In genomic region chr17:40399185-40399584, GRCh38 we compare ENCODE assay signal across 10 cellular contexts. TPM values are rescaled to one million over a fixed set of nuclear protein-coding genes. Genes with fewer than 3 reads are reported as not detected.
A peak's percentile ranks its signal among the peaks of the same experiment; 100 is the strongest.
DNase-seq lines count a peak whose midpoint lies in the region; ATAC-seq and TF ChIP-seq lines count a peak whose summit lies in the region.
"Had no signal": no experiment of that assay in that cellular context is flagged by ENCODE, and none has a peak within 500 bp of the region (broad histone marks: within the 10 kb centered on the region; RNA-seq: fewer than 3 reads in every experiment).

No MANE protein-coding gene starts in this region.

- H3K4me1 ChIP-seq in liver (ENCODE audit: control insufficient read depth in 4 of 4, insufficient read depth in 4 of 4, low read length in 3 of 4) = peaks cover 0 to 7% (median 3%) of the 10 kb centered on the region in 4 donors

- TF ChIP-seq RAD21 in liver (IDR thresholded peaks at IDR 0.05) = peak; percentile 72 to 76

- no peaks in the 10 kb centered on the region for H3K9me3 ChIP-seq in liver (ENCODE audit: control insufficient read depth in 4 of 4, low read length in 3 of 4)

- peak; percentile 51 for TF ChIP-seq CTCF in AG09319 (IDR thresholded peaks at IDR 0.05; ENCODE audit: low read depth, low read length)
- TF ChIP-seq CTCF in GM12872 (IDR thresholded peaks at IDR 0.05; ENCODE audit: insufficient read depth, low read depth, low read length) = peak; percentile 48; the same call in 2 of the 3 replicates
- peak; percentile 44 for TF ChIP-seq CTCF in cardiac fibroblast (IDR thresholded peaks at IDR 0.05; ENCODE audit: low read depth, low read length)
- TF ChIP-seq CTCF in liver (IDR thresholded peaks at IDR 0.05; ENCODE audit: low read depth, low read length, missing input control) = peak; percentile 50

- no peaks in the 10 kb centered on the region for H3K27me3 ChIP-seq in liver (ENCODE audit: control insufficient read depth in 4 of 4, insufficient read depth in 4 of 4, low read length in 3 of 4)

- no peak overlapping the region for H3K27ac ChIP-seq in liver (ENCODE audit: low read depth in 1 of 2, low read length in 2 of 2)

- peaks cover 0 to 1% (median 0%) of the 10 kb centered on the region in 4 donors for H3K36me3 ChIP-seq in liver (ENCODE audit: control insufficient read depth in 4 of 4, insufficient read depth in 3 of 4, low read depth in 1 of 4, low read length in 3 of 4)

- DNase-seq in AG09319 (ENCODE audit: extremely low read depth, low read depth) (peak; percentile 34), NCI-H774 (lab: John Stamatoyannopoulos, UW) (peak; percentile 19), cardiac fibroblast (ENCODE audit: low read depth in 2 of 2) (peak; percentile 79 to 81), NCI-H524 treated with DMSO at 0.1 percent for 48 hours (lab: John Stamatoyannopoulos, UW) (no peak)
- no peak for DNase-seq in activated CD8-positive, alpha-beta memory T cell treated with anti-CD3 and anti-CD28 coated beads for 24 hours

- ATAC-seq in HG03460 (IDR thresholded peaks at IDR 0.05; ENCODE audit: unreplicated experiment) = no peak

- no peak overlapping the region for H3K4me3 ChIP-seq in cardiac fibroblast (replicated peaks in 1 of 2; ENCODE audit: low read depth in 2 of 2, low read length in 2 of 2)
- no peak overlapping the region for H3K4me3 ChIP-seq in liver (ENCODE audit: low read depth in 1 of 3, low read length in 3 of 3)

- H3K9ac ChIP-seq in liver (ENCODE audit: low read depth in 1 of 2, low read length in 2 of 2) = no peak overlapping the region

- 57% methylated on average over 4 of the region's 4 CpGs for WGBS in liver

TF ChIP-seq in liver, 16 proteins besides CTCF, POLR2A, EP300 and RAD21:
- TF ChIP-seq, protein P1, sequence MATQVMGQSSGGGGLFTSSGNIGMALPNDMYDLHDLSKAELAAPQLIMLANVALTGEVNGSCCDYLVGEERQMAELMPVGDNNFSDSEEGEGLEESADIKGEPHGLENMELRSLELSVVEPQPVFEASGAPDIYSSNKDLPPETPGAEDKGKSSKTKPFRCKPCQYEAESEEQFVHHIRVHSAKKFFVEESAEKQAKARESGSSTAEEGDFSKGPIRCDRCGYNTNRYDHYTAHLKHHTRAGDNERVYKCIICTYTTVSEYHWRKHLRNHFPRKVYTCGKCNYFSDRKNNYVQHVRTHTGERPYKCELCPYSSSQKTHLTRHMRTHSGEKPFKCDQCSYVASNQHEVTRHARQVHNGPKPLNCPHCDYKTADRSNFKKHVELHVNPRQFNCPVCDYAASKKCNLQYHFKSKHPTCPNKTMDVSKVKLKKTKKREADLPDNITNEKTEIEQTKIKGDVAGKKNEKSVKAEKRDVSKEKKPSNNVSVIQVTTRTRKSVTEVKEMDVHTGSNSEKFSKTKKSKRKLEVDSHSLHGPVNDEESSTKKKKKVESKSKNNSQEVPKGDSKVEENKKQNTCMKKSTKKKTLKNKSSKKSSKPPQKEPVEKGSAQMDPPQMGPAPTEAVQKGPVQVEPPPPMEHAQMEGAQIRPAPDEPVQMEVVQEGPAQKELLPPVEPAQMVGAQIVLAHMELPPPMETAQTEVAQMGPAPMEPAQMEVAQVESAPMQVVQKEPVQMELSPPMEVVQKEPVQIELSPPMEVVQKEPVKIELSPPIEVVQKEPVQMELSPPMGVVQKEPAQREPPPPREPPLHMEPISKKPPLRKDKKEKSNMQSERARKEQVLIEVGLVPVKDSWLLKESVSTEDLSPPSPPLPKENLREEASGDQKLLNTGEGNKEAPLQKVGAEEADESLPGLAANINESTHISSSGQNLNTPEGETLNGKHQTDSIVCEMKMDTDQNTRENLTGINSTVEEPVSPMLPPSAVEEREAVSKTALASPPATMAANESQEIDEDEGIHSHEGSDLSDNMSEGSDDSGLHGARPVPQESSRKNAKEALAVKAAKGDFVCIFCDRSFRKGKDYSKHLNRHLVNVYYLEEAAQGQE (IDR thresholded peaks at IDR 0.05) = no peak
- TF ChIP-seq FOXA1 (IDR thresholded peaks at IDR 0.05) = no peak
- TF ChIP-seq YY1 (IDR thresholded peaks at IDR 0.05) = no peak
- no peak for TF ChIP-seq NR2F2 (IDR thresholded peaks at IDR 0.05)
- no peak for TF ChIP-seq FOXA2 (IDR thresholded peaks at IDR 0.05)
- no peak for TF ChIP-seq HNF4G (IDR thresholded peaks at IDR 0.05)
- no peak for TF ChIP-seq SP1 (IDR thresholded peaks at IDR 0.05)
- no peak for TF ChIP-seq TAF1 (conservative IDR thresholded peaks at IDR 0.05)
- TF ChIP-seq RXRA (IDR thresholded peaks at IDR 0.05) = no peak

RNA-seq across cellular contexts. Expression of gene TOP2A, which starts 18.5 kb away (rescaled TPM):
- total RNA-seq in liver = 100 to 1,000 TPM in 1 of 2 donors, under 1 TPM in 1; 0.08 to 102 TPM
- 1 to 10 TPM; 1.9 to 5.2 TPM for polyA plus RNA-seq in liver

RNA-seq across cellular contexts. Expression of gene GJD3, which starts 34.6 kb away (rescaled TPM):
- under 1 TPM; 0.47 to 0.59 TPM for total RNA-seq in liver
- polyA plus RNA-seq in liver = under 1 TPM in 1 of 2 donors, not detected in 1; 0.48 TPM
- total RNA-seq: frontal cortex, urinary bladder had no signal

RNA-seq across cellular contexts. Expression of gene IGFBP4, which starts 44.1 kb away (rescaled TPM):
- total RNA-seq in liver = 100 to 1,000 TPM in 1 of 2 donors, 10 to 100 TPM in 1; 74.1 to 297 TPM
- 100 to 1,000 TPM; 179 to 649 TPM for polyA plus RNA-seq in liver

Comparison
In these comparisons a context has a peak if more than half of its experiments do, and no peak if none do; other contexts are left out.
1. DNase-seq: peak in AG09319 (single experiment), NCI-H774 (single experiment) and cardiac fibroblast (2 of 2); none in activated CD8-positive, alpha-beta memory T cell treated with anti-CD3 and anti-CD28 coated beads for 24 hours (single experiment) and NCI-H524 treated with DMSO at 0.1 percent for 48 hours (single experiment).
2. Peak in every context shown above with its lines, with median percentiles within 50 percentile points of each other: CTCF ChIP-seq.